Comparison of ENCODE assay signal across 8 cellular contexts in the genomic region with DNA sequence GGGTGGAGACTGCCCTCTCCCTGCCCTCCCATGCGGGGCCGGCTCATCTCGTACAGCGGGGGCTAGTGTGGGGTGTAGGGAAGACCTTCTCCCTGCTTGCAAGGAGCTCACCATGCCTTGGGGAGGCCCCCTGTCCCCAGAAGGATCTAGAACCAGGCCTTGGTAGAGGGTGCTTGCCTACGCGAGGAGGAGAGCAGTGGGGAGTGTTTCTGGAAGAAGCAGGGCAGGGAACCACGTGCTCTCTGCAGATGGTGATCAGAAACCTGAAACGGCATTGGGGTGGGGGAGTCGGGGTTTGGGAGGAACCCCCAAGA. TPM values are rescaled to one million over a fixed set of nuclear protein-coding genes. Genes with fewer than 3 reads are reported as not detected.
A peak's percentile ranks its signal among the peaks of the same experiment; 100 is the strongest.
DNase-seq lines count a peak whose midpoint lies in the region; ATAC-seq and TF ChIP-seq lines count a peak whose summit lies in the region.

No MANE protein-coding gene starts in this region.

- H3K4me3 Mint-ChIP-seq in H9 = peak overlapping the region in 1 of 2 experiments; percentile 40; a peak in 3 of 5 replicates
- peak overlapping the region; percentile 86 for H3K4me3 Mint-ChIP-seq in activated CD4-positive, alpha-beta memory T cell treated with anti-CD3 and anti-CD28 coated beads, Interleukin-2, amount 10 ng/mL, durations not matched to agents 7 days and 5 days

- no peak for ATAC-seq in foreskin keratinocyte

- H3K27me3 ChIP-seq in H9 (ENCODE audit: insufficient read depth, low read length) (no peaks in the 10 kb centered on the region), foreskin keratinocyte (no peaks in the 10 kb centered on the region), spleen (replicated peaks in 1 of 7) (no peaks in the 10 kb centered on the region)

- no peak overlapping the region for H4K5ac ChIP-seq in H9 (ENCODE audit: insufficient read length, low read depth, low read length)

- H4K20me1 ChIP-seq in H9 (ENCODE audit: control insufficient read depth, insufficient read depth, insufficient read length) = no peaks in the 10 kb centered on the region

- H3K4me1 Mint-ChIP-seq in H9 = peaks cover 31% of the 10 kb centered on the region in 2 experiments
- peaks cover 33% of the 10 kb centered on the region for H3K4me1 Mint-ChIP-seq in activated CD4-positive, alpha-beta memory T cell treated with anti-CD3 and anti-CD28 coated beads, Interleukin-2, amount 10 ng/mL, durations not matched to agents 7 days and 5 days

- H3K56ac ChIP-seq in H9 (ENCODE audit: insufficient read length, low read depth, low read length) = no peak overlapping the region

- H4K8ac ChIP-seq in H9 (replicated peaks; ENCODE audit: insufficient read length, low read depth, low read length) = no peak overlapping the region

- H3T11ph ChIP-seq in H9 (ENCODE audit: low read length) = no peak overlapping the region

- TF ChIP-seq CTCF in H9 (conservative IDR thresholded peaks at IDR 0.05) (no peak), foreskin keratinocyte (conservative IDR thresholded peaks at IDR 0.05) (no peak), spleen (IDR thresholded peaks at IDR 0.05 in 8 of 11, conservative IDR thresholded peaks at IDR 0.05 in 3 of 11) (no peak)

- DNase-seq in H9 (no peak), foreskin keratinocyte (no peak), spleen (peak; percentile 90), iPS-NIHi11 (ENCODE audit: low spot score) (no peak), HEK293T (ENCODE audit: extremely low spot score) (no peak), SHP77 (lab: John Stamatoyannopoulos, UW) (no peak), HCEC 1CT (no peak)
- no peak for DNase-seq in activated CD4-positive, alpha-beta memory T cell treated with anti-CD3 and anti-CD28 coated beads, Interleukin-2, amount 10 ng/mL, durations not matched to agents 7 days and 5 days

- H2BK120ac ChIP-seq in H9 (ENCODE audit: low read depth, low read length, poor library complexity, severe bottlenecking) = no peak overlapping the region

- CTCF ChIA-PET in activated CD4-positive, alpha-beta memory T cell treated with anti-CD3 and anti-CD28 coated beads, Interleukin-2, amount 10 ng/mL, durations not matched to agents 7 days and 5 days (lab: Charles Lee) = no interaction called here
- CTCF ChIA-PET in HEK293T (lab: Yijun Ruan, JAX) = interaction anchor here (1.0 kb wide), 1 partner anchor 27 kb away, joined by 3 read pairs; no protein-coding TSS in a partner anchor

- peak overlapping the region in 6 of 8 donors; percentile 52 to 85 (median 64) for H3K4me3 ChIP-seq in spleen

- peaks cover 7% of the 10 kb centered on the region; the same call in 1 of the 2 replicates for H3K79me2 ChIP-seq in H9 (ENCODE audit: insufficient read depth, low read length)

- H3K9me3 Mint-ChIP-seq in H9 = no peaks in the 10 kb centered on the region
- H3K9me3 Mint-ChIP-seq in activated CD4-positive, alpha-beta memory T cell treated with anti-CD3 and anti-CD28 coated beads, Interleukin-2, amount 10 ng/mL, durations not matched to agents 7 days and 5 days = no peaks in the 10 kb centered on the region

- peak overlapping the region in 1 of 3 experiments; percentile 82; a peak in 2 of 7 replicates for H3K27ac Mint-ChIP-seq in H9
- H3K27ac Mint-ChIP-seq in activated CD4-positive, alpha-beta memory T cell treated with anti-CD3 and anti-CD28 coated beads, Interleukin-2, amount 10 ng/mL, durations not matched to agents 7 days and 5 days = peak overlapping the region; percentile 92

- POLR2A ChIA-PET in activated CD4-positive, alpha-beta memory T cell treated with anti-CD3 and anti-CD28 coated beads, Interleukin-2, amount 10 ng/mL, durations not matched to agents 7 days and 5 days (lab: Charles Lee) = interaction anchor here (0.7 to 1.5 kb wide), 4 partner anchors 20 to 37 kb away, joined by 3 to 7 read pairs (median 4); partner anchors contain the start of genes PSMG3 and TMEM184A
- POLR2A ChIA-PET in HEK293T (lab: Yijun Ruan, JAX) = interaction anchor here (1.0 to 1.4 kb wide), 2 partner anchors 11 to 27 kb away, joined by 3 to 4 read pairs; no protein-coding TSS in a partner anchor

- H3K4me1 ChIP-seq in H9 (ENCODE audit: insufficient read depth, low read length) = peaks cover 3% of the 10 kb centered on the region; the same call in 1 of the 2 replicates
- peaks cover 33% of the 10 kb centered on the region for H3K4me1 ChIP-seq in foreskin keratinocyte
- H3K4me1 ChIP-seq in spleen = peaks cover 17 to 80% (median 56%) of the 10 kb centered on the region in 6 donors

- no peak overlapping the region for H2BK5ac ChIP-seq in H9 (ENCODE audit: insufficient read length, low read length)

- no CpG with 5 or more reads among the region's 9 CpGs for WGBS in H9 (ENCODE audit: extremely low coverage, insufficient read length, low lambda C conversion rate)
- 27 to 38% (median 37%) methylated on average over 4 to 9 of the region's 9 CpGs for WGBS in spleen, 5 donors

- intact Hi-C loops in spleen (cut with DNase I; ENCODE audit: low total_unique reads) = no loop called here

- peak overlapping the region; percentile 46; the same call in 1 of the 2 replicates for H3K14ac ChIP-seq in H9 (ENCODE audit: insufficient read depth, low read length)

- H3K27ac ChIP-seq in H9 (ENCODE audit: insufficient read length, low read depth, low read length) (no peak overlapping the region), foreskin keratinocyte (peak overlapping the region; percentile 97), spleen (peak overlapping the region; percentile 82 to 94 (median 89))

- no peak overlapping the region for H2BK20ac ChIP-seq in H9 (ENCODE audit: low read depth, low read length, poor library complexity, severe bottlenecking)

- H2AFZ ChIP-seq in H9 (ENCODE audit: low read length) = no peak overlapping the region

- no peak overlapping the region for H4K91ac ChIP-seq in H9 (ENCODE audit: insufficient read length, low read depth, low read length)

- H3K18ac ChIP-seq in H9 (ENCODE audit: insufficient read length, low read depth, low read length) = no peak overlapping the region

- H3K36me3 ChIP-seq in spleen = peaks cover 0 to 38% (median 5%) of the 10 kb centered on the region in 6 donors

- no peak overlapping the region for H3K23ac ChIP-seq in H9 (ENCODE audit: insufficient read length, low read depth, low read length)

- H3K4me2 ChIP-seq in H9 (ENCODE audit: insufficient read depth, insufficient read length, low read length) = no peak overlapping the region

- H2BK15ac ChIP-seq in H9 (ENCODE audit: low read depth, low read length) = no peak overlapping the region

- no peak for TF ChIP-seq POLR2A in spleen (IDR thresholded peaks at IDR 0.05)

- H3K36me3 Mint-ChIP-seq in H9 (ENCODE audit: insufficient read depth in 1 of 3, low read depth in 3 of 3) = no peaks in the 10 kb centered on the region
- peaks cover 9% of the 10 kb centered on the region for H3K36me3 Mint-ChIP-seq in activated CD4-positive, alpha-beta memory T cell treated with anti-CD3 and anti-CD28 coated beads, Interleukin-2, amount 10 ng/mL, durations not matched to agents 7 days and 5 days (ENCODE audit: low read depth)

- H3K27me3 Mint-ChIP-seq in H9 (ENCODE audit: low read depth) = no peaks in the 10 kb centered on the region
- no peaks in the 10 kb centered on the region for H3K27me3 Mint-ChIP-seq in activated CD4-positive, alpha-beta memory T cell treated with anti-CD3 and anti-CD28 coated beads, Interleukin-2, amount 10 ng/mL, durations not matched to agents 7 days and 5 days

- no peaks in the 10 kb centered on the region for H3K9me3 ChIP-seq in H9 (ENCODE audit: control insufficient read depth, low read depth, low read length)
- no peaks in the 10 kb centered on the region for H3K9me3 ChIP-seq in spleen

- no peak overlapping the region for H2BK12ac ChIP-seq in H9 (ENCODE audit: insufficient read length, low read depth, low read length)

- no peak overlapping the region for H2AK5ac ChIP-seq in H9 (ENCODE audit: insufficient read length, low read length)

- no peak overlapping the region for H3K9ac ChIP-seq in H9 (ENCODE audit: extremely low read depth, insufficient read length, low read length)

- peaks cover 4% of the 10 kb centered on the region for H3K23me2 ChIP-seq in H9 (ENCODE audit: insufficient read length, low read depth, low read length, poor library complexity, severe bottlenecking)

- no peaks in the 10 kb centered on the region for H3K79me1 ChIP-seq in H9 (ENCODE audit: insufficient read depth, low read depth, low read length, poor library complexity, severe bottlenecking)

- no peak overlapping the region for H3K4ac ChIP-seq in H9 (ENCODE audit: low read depth, low read length)

TF ChIP-seq in HEK293T, 16 proteins besides CTCF, POLR2A, EP300 and RAD21 (continues in another document):
- TF ChIP-seq TARDBP (IDR thresholded peaks at IDR 0.05) = no peak
- TF ChIP-seq FOXA1 (IDR thresholded peaks at IDR 0.05) = no peak

RNA-seq across cellular contexts. Expression of gene MAFK, which starts 2.7 kb away (rescaled TPM):
- total RNA-seq in H9 (2021) = 15.6 and 16.3 TPM in 2 replicates
- total RNA-seq in activated CD4-positive, alpha-beta memory T cell treated with anti-CD3 and anti-CD28 coated beads, Interleukin-2, amount 10 ng/mL, durations not matched to agents 7 days and 5 days = 10 to 100 TPM; 34.1 to 37.6 TPM
- total RNA-seq in foreskin keratinocyte = 9.5 and 9.6 TPM in 2 replicates
- polyA plus RNA-seq in foreskin keratinocyte = 7.4 and 7.9 TPM in 2 replicates
- 10 to 100 TPM; 11.2 to 36.6 (median 27.0) TPM for total RNA-seq in spleen
- polyA plus RNA-seq in spleen = 10 to 100 TPM in 2 of 3 donors, 1 to 10 TPM in 1; 8.9 to 30.4 (median 10.3) TPM

RNA-seq across cellular contexts. Expression of gene TMEM184A, which starts 22.8 kb away (rescaled TPM):
- total RNA-seq in H9 (2021) (1.3 and 1.5 TPM in 2 replicates), foreskin keratinocyte (1.1 and 1.4 TPM in 2 replicates), spleen (under 1 TPM in 3 of 7 donors, not detected in 4; 0.17 to 0.39 (median 0.28) TPM)
- total RNA-seq in activated CD4-positive, alpha-beta memory T cell treated with anti-CD3 and anti-CD28 coated beads, Interleukin-2, amount 10 ng/mL, durations not matched to agents 7 days and 5 days = not detected
- polyA plus RNA-seq in foreskin keratinocyte (1.2 and 1.3 TPM in 2 replicates), spleen (under 1 TPM; 0.09 to 0.26 (median 0.15) TPM)

RNA-seq across cellular contexts. Expression of gene INTS1, which starts 29.0 kb away (rescaled TPM):
- 133 and 135 TPM in 2 replicates for total RNA-seq in H9 (2021)
- total RNA-seq in activated CD4-positive, alpha-beta memory T cell treated with anti-CD3 and anti-CD28 coated beads, Interleukin-2, amount 10 ng/mL, durations not matched to agents 7 days and 5 days = 10 to 100 TPM; 79.2 to 87.5 TPM
- total RNA-seq in foreskin keratinocyte = 57.2 and 58.9 TPM in 2 replicates
- polyA plus RNA-seq in foreskin keratinocyte = 49.1 and 50.1 TPM in 2 replicates
- total RNA-seq in spleen = 10 to 100 TPM; 47.3 to 95.7 (median 79.0) TPM
- 100 to 1,000 TPM in 1 of 3 donors, 10 to 100 TPM in 2; 51.4 to 126 (median 80.3) TPM for polyA plus RNA-seq in spleen

RNA-seq across cellular contexts. Expression of gene PSMG3, which starts 36.6 kb away (rescaled TPM):
- total RNA-seq in H9 (2021) = 63.0 and 71.1 TPM in 2 replicates
- 10 to 100 TPM; 32.7 to 34.9 TPM for total RNA-seq in activated CD4-positive, alpha-beta memory T cell treated with anti-CD3 and anti-CD28 coated beads, Interleukin-2, amount 10 ng/mL, durations not matched to agents 7 days and 5 days
- total RNA-seq in foreskin keratinocyte = 56.4 and 59.7 TPM in 2 replicates
- polyA plus RNA-seq in foreskin keratinocyte = 82.3 and 92.6 TPM in 2 replicates
- 10 to 100 TPM; 18.2 to 41.1 (median 23.0) TPM for total RNA-seq in spleen
- polyA plus RNA-seq in spleen = 10 to 100 TPM; 84.5 to 89.9 (median 86.7) TPM
